Comparison of ENCODE assay signal across 16 cellular contexts in the genomic region with DNA sequence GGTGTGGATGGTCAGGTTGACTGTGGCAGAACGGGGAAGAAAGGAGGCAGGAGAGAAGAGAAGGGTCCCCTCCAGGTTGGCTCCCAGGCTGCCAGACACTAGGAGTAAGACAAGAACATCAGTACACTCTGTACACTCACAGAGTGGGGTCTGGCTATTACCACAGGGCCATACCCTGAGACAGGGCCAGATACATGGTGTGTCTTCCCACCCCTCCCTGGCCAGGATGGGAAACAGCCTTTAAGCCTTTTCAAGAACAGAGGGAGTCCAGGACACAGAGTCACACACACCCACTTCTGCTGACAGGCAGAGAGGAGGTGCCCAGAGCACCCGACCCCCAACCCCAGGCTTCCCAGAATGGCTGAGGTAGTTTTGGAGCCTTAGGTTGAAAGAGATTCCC.
A peak's percentile ranks its signal among the peaks of the same experiment; 100 is the strongest.
DNase-seq lines count a peak whose midpoint lies in the region; ATAC-seq and TF ChIP-seq lines count a peak whose summit lies in the region.
"Had no signal": no experiment of that assay in that cellular context is flagged by ENCODE, and none has a peak within 500 bp of the region (broad histone marks: within the 10 kb centered on the region; RNA-seq: fewer than 3 reads in every experiment).

No MANE protein-coding gene starts in this region.

- H4K12ac ChIP-seq in trophoblast cell (ENCODE audit: low read depth, low read length): no peak overlapping the region

- CTCF ChIA-PET in OCI-LY7 (lab: Charles Lee; ENCODE audit: unreplicated experiment): no interaction called here

- H4K20me1 ChIP-seq in OCI-LY7 (ENCODE audit: insufficient read depth, low read length): no peaks in the 10 kb centered on the region
- H4K20me1 ChIP-seq: BLaER1 had no signal

- no peak overlapping the region for H2BK120ac ChIP-seq in trophoblast cell (ENCODE audit: insufficient read depth, low read length, poor library complexity)

- DNase-seq in NT2/D1 (ENCODE audit: low read depth, low spot score) (no peak), trophoblast cell (no peak), body of pancreas (no peak), OCI-LY7 (ENCODE audit: low spot score) (no peak)
- DNase-seq in central memory CD8-positive, alpha-beta T cell (ENCODE audit: low spot score in 2 of 2): no peak
- no peak for DNase-seq in effector CD4-positive, alpha-beta T cell
- DNase-seq: CD4-positive, CD25-positive, alpha-beta regulatory T cell; CD8-positive, alpha-beta T cell; DMS 273 treated with DMSO at 0.1 percent for 48 hours; DMS79 treated with DMSO at 0.1 percent for 48 hours; GF-D8; GOT3 had no signal

- no peak for TF ChIP-seq POLR2A in body of pancreas (IDR thresholded peaks at IDR 0.05)

- H3K4me1 Mint-ChIP-seq in central memory CD8-positive, alpha-beta T cell: no peaks in the 10 kb centered on the region
- H3K4me1 Mint-ChIP-seq: B cell; CD4-positive, CD25-positive, alpha-beta regulatory T cell had no signal

- intact Hi-C loops in body of pancreas (cut with DNase I): no loop called here
- intact Hi-C loops in OCI-LY7 (cut with micrococcal nuclease; ENCODE audit: unreplicated experiment): no loop called here

- H3K27ac ChIP-seq in trophoblast cell (ENCODE audit: low read depth, low read length) (no peak overlapping the region), body of pancreas (no peak overlapping the region), OCI-LY7 (ENCODE audit: low read depth, low read length, poor library complexity, severe bottlenecking) (no peak overlapping the region)
- H3K27ac ChIP-seq: BLaER1, C4-2B had no signal

- H3K36me3 Mint-ChIP-seq in central memory CD8-positive, alpha-beta T cell (ENCODE audit: insufficient read depth): no peaks in the 10 kb centered on the region

- H3K27ac Mint-ChIP-seq in central memory CD8-positive, alpha-beta T cell (ENCODE audit: low read depth): peak overlapping the region; percentile 36
- H3K27ac Mint-ChIP-seq: B cell; CD4-positive, CD25-positive, alpha-beta regulatory T cell; CD8-positive, alpha-beta T cell had no signal

- ATAC-seq in central memory CD8-positive, alpha-beta T cell (replicated peaks; ENCODE audit: extremely low read depth, poor library complexity, severe bottlenecking): no peak
- no peak for ATAC-seq in body of pancreas
- ATAC-seq: CD8-positive, alpha-beta T cell had no signal

- no peaks in the 10 kb centered on the region for H3K79me2 ChIP-seq in trophoblast cell (ENCODE audit: control insufficient read depth, insufficient read depth, low read length, poor library complexity)
- H3K79me2 ChIP-seq in OCI-LY7 (ENCODE audit: insufficient read depth, low read depth, low read length): no peaks in the 10 kb centered on the region

- POLR2A ChIA-PET in OCI-LY7 (lab: Charles Lee): no interaction called here

- no peaks in the 10 kb centered on the region for H3K79me1 ChIP-seq in trophoblast cell (ENCODE audit: low read length)

- H3K9ac ChIP-seq in NT2/D1 (ENCODE audit: insufficient read length, low read depth) (peak overlapping the region; percentile 42), trophoblast cell (ENCODE audit: low read length) (no peak overlapping the region)
- H3K9ac ChIP-seq: BLaER1 had no signal

- H3K4me3 Mint-ChIP-seq in central memory CD8-positive, alpha-beta T cell: no peak overlapping the region
- H3K4me3 Mint-ChIP-seq: B cell; CD4-positive, CD25-positive, alpha-beta regulatory T cell; CD8-positive, alpha-beta T cell had no signal

- WGBS in trophoblast cell (ENCODE audit: extremely low coverage, insufficient coverage, insufficient read length): no CpG with 5 or more reads among the region's 2 CpGs
- WGBS in body of pancreas, 2 donors: 83 to 89% methylated on average over 1 to 2 of the region's 2 CpGs

- no TSS peak for BruUV-seq in OCI-LY7 (replicated peaks; lab: Mats Ljungman, UMichigan)

- no peak overlapping the region for H3K14ac ChIP-seq in trophoblast cell (ENCODE audit: low read length)

- H2AFZ ChIP-seq in trophoblast cell (ENCODE audit: insufficient read depth, low read length, poor library complexity) (peak overlapping the region; percentile 45), OCI-LY7 (ENCODE audit: low read length) (no peak overlapping the region)

- H3K36me3 ChIP-seq in NT2/D1 (ENCODE audit: insufficient read depth, insufficient read length, low read length) (no peaks in the 10 kb centered on the region), trophoblast cell (ENCODE audit: control insufficient read depth in 1 of 2, insufficient read depth in 2 of 2, low read length in 2 of 2) (no peaks in the 10 kb centered on the region), body of pancreas (replicated peaks in 1 of 2; ENCODE audit: insufficient read depth in 1 of 2, low read depth in 2 of 2) (no peaks in the 10 kb centered on the region), OCI-LY7 (ENCODE audit: insufficient read depth, low read length) (no peaks in the 10 kb centered on the region)
- H3K36me3 ChIP-seq: HAP-1 had no signal

- no peaks in the 10 kb centered on the region for H3K9me2 ChIP-seq in OCI-LY7 (ENCODE audit: insufficient read depth, low read length)

- H3K27me3 Mint-ChIP-seq in central memory CD8-positive, alpha-beta T cell: no peaks in the 10 kb centered on the region
- H3K27me3 Mint-ChIP-seq: B cell; CD4-positive, CD25-positive, alpha-beta regulatory T cell had no signal

- no peak overlapping the region for H2AK5ac ChIP-seq in trophoblast cell (ENCODE audit: low read length)

- H3K4me3 ChIP-seq in NT2/D1 (ENCODE audit: insufficient read length, low read depth) (no peak overlapping the region), trophoblast cell (ENCODE audit: low read depth, low read length) (no peak overlapping the region), body of pancreas (no peak overlapping the region), OCI-LY7 (ENCODE audit: low read depth, low read length, poor library complexity, severe bottlenecking) (no peak overlapping the region)
- H3K4me3 ChIP-seq: BLaER1, HAP-1 had no signal

- H3K9me3 ChIP-seq in NT2/D1 (ENCODE audit: insufficient read depth, low read length) (peaks cover 23% of the 10 kb centered on the region; the same call in 1 of the 2 replicates), trophoblast cell (ENCODE audit: insufficient read depth, low read depth, low read length) (peaks cover 7% of the 10 kb centered on the region), body of pancreas (peaks cover 0 to 4% (median 0%) of the 10 kb centered on the region in 3 donors), OCI-LY7 (ENCODE audit: low read length) (peaks cover 25% of the 10 kb centered on the region; the same call in 1 of the 2 replicates)

- TF ChIP-seq CTCF in body of pancreas (IDR thresholded peaks at IDR 0.05) (no peak), OCI-LY7 (conservative IDR thresholded peaks at IDR 0.05; ENCODE audit: low read length) (no peak)

- no peak overlapping the region for H3K18ac ChIP-seq in trophoblast cell (ENCODE audit: low read length)

- H3K4me2 ChIP-seq in trophoblast cell (ENCODE audit: low read length): no peak overlapping the region
- H3K4me2 ChIP-seq in OCI-LY7 (ENCODE audit: low read length): no peak overlapping the region
- H3K4me2 ChIP-seq: BLaER1 had no signal

- no peaks in the 10 kb centered on the region for H3K27me3 ChIP-seq in NT2/D1 (ENCODE audit: insufficient read depth, insufficient read length)
- H3K27me3 ChIP-seq in trophoblast cell (ENCODE audit: insufficient read depth, low read length): no peaks in the 10 kb centered on the region
- H3K27me3 ChIP-seq in body of pancreas: no peaks in the 10 kb centered on the region
- H3K27me3 ChIP-seq: BLaER1 had no signal

- H4K91ac ChIP-seq in trophoblast cell (ENCODE audit: low read depth, low read length): no peak overlapping the region

- no peak overlapping the region for H4K8ac ChIP-seq in trophoblast cell (ENCODE audit: low read depth, low read length)

- H2BK12ac ChIP-seq in trophoblast cell (ENCODE audit: low read length): no peak overlapping the region

- H3K4ac ChIP-seq in trophoblast cell (ENCODE audit: low read depth, low read length): no peak overlapping the region

- H3K4me1 ChIP-seq in NT2/D1 (ENCODE audit: insufficient read depth, insufficient read length): no peaks in the 10 kb centered on the region
- H3K4me1 ChIP-seq in trophoblast cell (ENCODE audit: control insufficient read depth in 1 of 2, insufficient read depth in 2 of 2, low read length in 2 of 2): peaks cover 0 to 2% of the 10 kb centered on the region in 2 experiments
- H3K4me1 ChIP-seq in body of pancreas: no peaks in the 10 kb centered on the region
- no peaks in the 10 kb centered on the region for H3K4me1 ChIP-seq in OCI-LY7 (ENCODE audit: insufficient read depth, low read length, poor library complexity, severe bottlenecking)
- H3K4me1 ChIP-seq: HAP-1 had no signal

- peaks cover 7% of the 10 kb centered on the region for H3K9me3 Mint-ChIP-seq in central memory CD8-positive, alpha-beta T cell

- no peak overlapping the region for H3K23ac ChIP-seq in trophoblast cell (ENCODE audit: low read length)

- no peak overlapping the region for H2BK5ac ChIP-seq in trophoblast cell (ENCODE audit: low read depth, low read length, poor library complexity)
